1 cellular context compared by ENCODE assay signal in genomic region chr12:104091136-104091535, GRCh38.
TF ChIP-seq lines count a peak whose summit lies in the region.

No MANE protein-coding gene starts in this region.

TF ChIP-seq in H1, 55 proteins besides CTCF, POLR2A, EP300 and RAD21:
- no peak for TF ChIP-seq CHD7 (IDR thresholded peaks at IDR 0.05; ENCODE audit: insufficient replicate concordance, low read length)
- TF ChIP-seq SIN3A (conservative IDR thresholded peaks at IDR 0.05 in 1 of 2, IDR thresholded peaks at IDR 0.05 in 1 of 2; ENCODE audit: low read depth in 1 of 2, low read length in 2 of 2) = no peak
- no peak for TF ChIP-seq CEBPB (IDR thresholded peaks at IDR 0.05; ENCODE audit: low read depth, low read length)
- TF ChIP-seq RBBP5 (IDR thresholded peaks at IDR 0.05; ENCODE audit: borderline replicate concordance, low read depth, low read length) = no peak
- TF ChIP-seq ATF3 (IDR thresholded peaks at IDR 0.05; ENCODE audit: insufficient read depth, low read depth, low read length) = no peak
- TF ChIP-seq KDM1A (IDR thresholded peaks at IDR 0.05; ENCODE audit: borderline replicate concordance, low read length) = no peak
- TF ChIP-seq TCF12 (IDR thresholded peaks at IDR 0.05; ENCODE audit: low read depth, low read length) = no peak
TF ChIP-seq in H1: peak in this region for 0.
